Comparison of ENCODE assay signal across 9 cellular contexts in the genomic region with DNA sequence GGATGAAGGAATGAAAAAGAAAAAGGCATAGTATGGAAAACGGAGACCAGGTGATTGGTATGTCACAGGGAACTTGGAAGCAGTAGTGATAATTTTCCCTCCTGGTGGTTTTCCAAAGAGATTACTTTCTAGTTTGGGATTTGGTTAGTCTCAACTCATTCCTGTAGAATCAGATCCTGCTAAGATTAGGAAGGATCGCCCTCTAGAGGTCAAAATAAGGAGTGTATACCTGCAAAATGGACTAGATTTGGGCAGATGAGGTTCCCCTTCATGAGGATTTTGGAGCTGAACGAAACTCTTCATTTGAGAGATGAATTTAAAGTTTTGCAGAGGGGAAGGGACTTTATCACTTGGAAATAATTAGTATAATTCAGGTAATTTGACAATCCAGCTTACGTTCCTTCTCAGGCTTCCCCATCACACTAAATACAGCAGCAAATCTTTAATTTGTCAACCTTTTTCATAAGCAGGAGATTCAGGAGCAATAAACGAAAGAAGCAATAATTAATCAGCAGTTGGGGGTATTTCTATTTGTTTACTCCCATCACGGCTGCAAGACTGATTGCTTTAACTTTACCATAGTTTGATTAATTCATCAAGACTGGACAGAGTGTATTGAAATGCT.
DNase-seq lines count a peak whose midpoint lies in the region; ATAC-seq and TF ChIP-seq lines count a peak whose summit lies in the region.
"Had no signal": no experiment of that assay in that cellular context is flagged by ENCODE, and none has a peak within 500 bp of the region (broad histone marks: within the 10 kb centered on the region; RNA-seq: fewer than 3 reads in every experiment).

No MANE protein-coding gene starts in this region.

- H3K36me3 ChIP-seq in BE2C (no peaks in the 10 kb centered on the region), NT2/D1 (ENCODE audit: insufficient read depth, insufficient read length, low read length) (no peaks in the 10 kb centered on the region), left lung (no peaks in the 10 kb centered on the region), upper lobe of right lung (no peaks in the 10 kb centered on the region)

- H3K9me3 ChIP-seq in BE2C (no peaks in the 10 kb centered on the region), NT2/D1 (ENCODE audit: insufficient read depth, low read length) (peaks cover 24% of the 10 kb centered on the region; the same call in 1 of the 2 replicates), left lung (no peaks in the 10 kb centered on the region), upper lobe of right lung (no peaks in the 10 kb centered on the region)

- peaks cover 1% of the 10 kb centered on the region for H3K27me3 Mint-ChIP-seq in chondrocyte (ENCODE audit: low read depth)
- peaks cover 4% of the 10 kb centered on the region for H3K27me3 Mint-ChIP-seq in activated naive CD4-positive, alpha-beta T cell treated with anti-CD3 and anti-CD28 coated beads, Interleukin-2, amount 10 ng/mL, durations not matched to agents 7 days and 5 days
- H3K27me3 Mint-ChIP-seq: IgD-negative memory B cell had no signal

- H3K36me3 Mint-ChIP-seq in chondrocyte (ENCODE audit: low read depth), result no peaks in the 10 kb centered on the region
- H3K36me3 Mint-ChIP-seq in activated naive CD4-positive, alpha-beta T cell treated with anti-CD3 and anti-CD28 coated beads, Interleukin-2, amount 10 ng/mL, durations not matched to agents 7 days and 5 days, result no peaks in the 10 kb centered on the region
- H3K36me3 Mint-ChIP-seq: IgD-negative memory B cell had no signal

- DNase-seq in BE2C (no peak), NT2/D1 (ENCODE audit: low read depth, low spot score) (peak; percentile 58), chondrocyte (ENCODE audit: low spot score) (no peak), left lung (no peak), upper lobe of right lung (no peak)
- DNase-seq in activated naive CD4-positive, alpha-beta T cell treated with anti-CD3 and anti-CD28 coated beads, Interleukin-2, amount 10 ng/mL, durations not matched to agents 7 days and 5 days, result no peak

- H3K27ac ChIP-seq in left lung (no peak overlapping the region), upper lobe of right lung (no peak overlapping the region)

- H3K4me3 ChIP-seq in BE2C (ENCODE audit: low read depth, low read length), result no peak overlapping the region
- no peak overlapping the region for H3K4me3 ChIP-seq in NT2/D1 (ENCODE audit: insufficient read length, low read depth)
- H3K4me3 ChIP-seq in left lung, result no peak overlapping the region
- no peak overlapping the region for H3K4me3 ChIP-seq in upper lobe of right lung

- H3K9me3 Mint-ChIP-seq in chondrocyte (ENCODE audit: low read depth), result peaks cover 4% of the 10 kb centered on the region
- H3K9me3 Mint-ChIP-seq in activated naive CD4-positive, alpha-beta T cell treated with anti-CD3 and anti-CD28 coated beads, Interleukin-2, amount 10 ng/mL, durations not matched to agents 7 days and 5 days, result no peaks in the 10 kb centered on the region
- H3K9me3 Mint-ChIP-seq: IgD-negative memory B cell had no signal

- no peaks in the 10 kb centered on the region for H3K4me1 ChIP-seq in BE2C
- H3K4me1 ChIP-seq in NT2/D1 (ENCODE audit: insufficient read depth, insufficient read length), result no peaks in the 10 kb centered on the region
- H3K4me1 ChIP-seq in left lung, result no peaks in the 10 kb centered on the region
- no peaks in the 10 kb centered on the region for H3K4me1 ChIP-seq in upper lobe of right lung

- CTCF ChIA-PET in activated naive CD4-positive, alpha-beta T cell treated with anti-CD3 and anti-CD28 coated beads, Interleukin-2, amount 10 ng/mL, durations not matched to agents 7 days and 5 days (lab: Charles Lee), result interaction anchor here (0.7 to 4.7 kb wide), 15 partner anchors 9 to 295 kb away, joined by 3 to 35 read pairs (median 4); no protein-coding TSS in a partner anchor

- TF ChIP-seq CTCF in BE2C (IDR thresholded peaks at IDR 0.05; ENCODE audit: low read depth, low read length) (peak; percentile 86), chondrocyte (IDR thresholded peaks at IDR 0.05) (peak; percentile 95), left lung (IDR thresholded peaks at IDR 0.05) (peak; percentile 62 to 69), upper lobe of right lung (IDR thresholded peaks at IDR 0.05) (peak; percentile 85)

- intact Hi-C loops in left lung (cut with DNase I) (loop anchor here (5.0 to 10.0 kb wide), 2 partner anchors 294 to 296 kb away; no protein-coding TSS in a partner anchor), upper lobe of right lung (cut with DNase I) (loop anchor here (10.0 kb wide), 1 partner anchor 286 kb away; no protein-coding TSS in a partner anchor)

- H3K27ac Mint-ChIP-seq in chondrocyte (ENCODE audit: unreplicated experiment), result no peak overlapping the region
- H3K27ac Mint-ChIP-seq in activated naive CD4-positive, alpha-beta T cell treated with anti-CD3 and anti-CD28 coated beads, Interleukin-2, amount 10 ng/mL, durations not matched to agents 7 days and 5 days, result no peak overlapping the region
- H3K27ac Mint-ChIP-seq: IgD-negative memory B cell had no signal

- no peak overlapping the region for H3K4me3 Mint-ChIP-seq in chondrocyte (ENCODE audit: unreplicated experiment)
- no peak overlapping the region for H3K4me3 Mint-ChIP-seq in activated naive CD4-positive, alpha-beta T cell treated with anti-CD3 and anti-CD28 coated beads, Interleukin-2, amount 10 ng/mL, durations not matched to agents 7 days and 5 days
- H3K4me3 Mint-ChIP-seq: IgD-negative memory B cell had no signal

- no peak overlapping the region for H3K9ac ChIP-seq in NT2/D1 (ENCODE audit: insufficient read length, low read depth)

- H3K4me1 Mint-ChIP-seq in chondrocyte (ENCODE audit: low read depth), result no peaks in the 10 kb centered on the region
- H3K4me1 Mint-ChIP-seq in activated naive CD4-positive, alpha-beta T cell treated with anti-CD3 and anti-CD28 coated beads, Interleukin-2, amount 10 ng/mL, durations not matched to agents 7 days and 5 days, result no peaks in the 10 kb centered on the region

- H3K27me3 ChIP-seq in BE2C (no peaks in the 10 kb centered on the region), NT2/D1 (ENCODE audit: insufficient read depth, insufficient read length) (no peaks in the 10 kb centered on the region), left lung (no peaks in the 10 kb centered on the region), upper lobe of right lung (no peaks in the 10 kb centered on the region)

- peak; percentile 67 for ATAC-seq in GM18502 (IDR thresholded peaks at IDR 0.05; ENCODE audit: poor library complexity, unreplicated experiment)
- ATAC-seq in HG03565 (IDR thresholded peaks at IDR 0.05; ENCODE audit: unreplicated experiment), result peak; percentile 50
- ATAC-seq in left lung, result peak; percentile 87
- peak; percentile 81 for ATAC-seq in upper lobe of right lung
